In the genomic region with DNA sequence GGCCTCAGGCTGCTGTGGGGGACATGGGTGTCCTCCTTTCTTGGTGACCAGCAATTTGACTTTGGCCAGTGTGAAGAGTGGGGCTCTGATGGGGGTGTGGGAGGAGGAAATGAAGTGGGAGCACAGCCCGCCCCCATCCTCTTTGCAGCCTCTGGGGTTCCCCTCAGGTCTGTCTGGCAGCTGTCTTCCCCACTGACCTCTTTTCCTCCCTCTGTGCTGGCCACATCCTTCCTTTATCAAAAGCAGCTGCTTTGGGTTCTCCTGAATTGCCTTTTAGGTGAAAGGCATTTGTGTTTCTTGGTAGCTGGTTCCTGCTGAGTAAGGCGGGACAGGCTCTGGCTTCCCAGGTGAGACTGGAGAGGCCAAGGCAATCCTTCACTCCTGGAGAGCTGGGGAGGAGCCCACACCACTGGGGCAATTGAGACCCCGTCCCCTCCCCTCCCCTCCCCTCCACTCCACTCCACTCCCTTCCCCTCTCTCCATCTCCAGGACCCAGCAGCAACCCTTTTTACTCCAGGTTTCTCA, we compare ENCODE assay signal across 14 cellular contexts. TPM values are rescaled to one million over a fixed set of nuclear protein-coding genes. Genes with fewer than 3 reads are reported as not detected.
DNase-seq lines count a peak whose midpoint lies in the region; ATAC-seq and TF ChIP-seq lines count a peak whose summit lies in the region.
"Had no signal": no experiment of that assay in that cellular context is flagged by ENCODE, and none has a peak within 500 bp of the region (broad histone marks: within the 10 kb centered on the region; RNA-seq: fewer than 3 reads in every experiment).

No MANE protein-coding gene starts in this region.

- no peaks in the 10 kb centered on the region for H3K36me3 Mint-ChIP-seq in CD8-positive, alpha-beta memory T cell
- no peaks in the 10 kb centered on the region for H3K36me3 Mint-ChIP-seq in H9 (ENCODE audit: insufficient read depth in 1 of 3, low read depth in 3 of 3)
- H3K36me3 Mint-ChIP-seq in activated CD4-positive, alpha-beta memory T cell treated with anti-CD3 and anti-CD28 coated beads for 36 hours = no peaks in the 10 kb centered on the region

- DNase-seq in CD8-positive, alpha-beta memory T cell = peak in 4 of 5 donors; percentile 5 to 47 (median 25)
- DNase-seq in H9 = no peak
- DNase-seq in activated CD4-positive, alpha-beta memory T cell treated with anti-CD3 and anti-CD28 coated beads for 36 hours = peak; percentile 57
- DNase-seq in iris pigment epithelial cell (ENCODE audit: low read depth) = peak; percentile 8
- DNase-seq in osteoblast (ENCODE audit: insufficient read length, low spot score, missing footprints) = no peak
- no peak for DNase-seq in AG08395 (ENCODE audit: low spot score)
- DNase-seq in glomerular visceral epithelial cell (ENCODE audit: extremely low spot score) = no peak
- DNase-seq: Karpas-422, NCI-H526, right lobe of liver had no signal

- no peaks in the 10 kb centered on the region for H3K9me3 Mint-ChIP-seq in CD8-positive, alpha-beta memory T cell
- no peaks in the 10 kb centered on the region; a peak in 1 of 5 replicates for H3K9me3 Mint-ChIP-seq in H9
- H3K9me3 Mint-ChIP-seq in activated CD4-positive, alpha-beta memory T cell treated with anti-CD3 and anti-CD28 coated beads for 36 hours = no peaks in the 10 kb centered on the region

- no peaks in the 10 kb centered on the region for H3K27me3 ChIP-seq in CD8-positive, alpha-beta memory T cell (ENCODE audit: insufficient read depth, low read length, poor library complexity, severe bottlenecking)
- no peaks in the 10 kb centered on the region for H3K27me3 ChIP-seq in H9 (ENCODE audit: insufficient read depth, low read length)
- H3K27me3 ChIP-seq in osteoblast (ENCODE audit: insufficient read depth, low read length) = peaks cover 27% of the 10 kb centered on the region
- H3K27me3 ChIP-seq: hepatocyte, right lobe of liver had no signal

- no peaks in the 10 kb centered on the region for H3K79me1 ChIP-seq in H9 (ENCODE audit: insufficient read depth, low read depth, low read length, poor library complexity, severe bottlenecking)

- CTCF ChIA-PET in CD8-positive, alpha-beta memory T cell (lab: Charles Lee) = no interaction called here
- CTCF ChIA-PET in activated CD4-positive, alpha-beta memory T cell treated with anti-CD3 and anti-CD28 coated beads for 36 hours (lab: Charles Lee) = interaction anchor here (0.6 to 1.2 kb wide), 2 partner anchors 16 to 275 kb away, joined by 3 to 5 read pairs; no protein-coding TSS in a partner anchor

- no peak overlapping the region for H3K27ac ChIP-seq in CD8-positive, alpha-beta memory T cell (ENCODE audit: low read depth, low read length)
- no peak overlapping the region for H3K27ac ChIP-seq in H9 (ENCODE audit: insufficient read length, low read depth, low read length)
- no peak overlapping the region for H3K27ac ChIP-seq in osteoblast (ENCODE audit: low read depth, low read length)
- H3K27ac ChIP-seq: hepatocyte, right lobe of liver, SK-N-MC had no signal

- H3K4me2 ChIP-seq in H9 (ENCODE audit: insufficient read depth, insufficient read length, low read length) (no peak overlapping the region), osteoblast (ENCODE audit: insufficient read depth, low read length) (no peak overlapping the region)
- H3K4me2 ChIP-seq: hepatocyte had no signal

- peaks cover 23% of the 10 kb centered on the region for H3K4me1 ChIP-seq in CD8-positive, alpha-beta memory T cell (ENCODE audit: insufficient read depth, low read length)
- no peaks in the 10 kb centered on the region; the same call in 1 of the 2 replicates for H3K4me1 ChIP-seq in H9 (ENCODE audit: insufficient read depth, low read length)
- no peaks in the 10 kb centered on the region for H3K4me1 ChIP-seq in osteoblast (ENCODE audit: insufficient read depth, low read length)
- H3K4me1 ChIP-seq: right lobe of liver had no signal

- no peak overlapping the region for H3K4me3 ChIP-seq in CD8-positive, alpha-beta memory T cell (ENCODE audit: low read length)
- H3K4me3 ChIP-seq in osteoblast (ENCODE audit: insufficient read depth, low read length) = no peak overlapping the region
- H3K4me3 ChIP-seq: hepatocyte, right lobe of liver, SK-N-MC had no signal

- no peak overlapping the region for H3K14ac ChIP-seq in H9 (ENCODE audit: insufficient read depth, low read length)

- no peak overlapping the region for H4K5ac ChIP-seq in H9 (ENCODE audit: insufficient read length, low read depth, low read length)

- H3K27me3 Mint-ChIP-seq in CD8-positive, alpha-beta memory T cell = peaks cover 3% of the 10 kb centered on the region in 2 donors
- H3K27me3 Mint-ChIP-seq in H9 (ENCODE audit: low read depth) = no peaks in the 10 kb centered on the region
- no peaks in the 10 kb centered on the region for H3K27me3 Mint-ChIP-seq in activated CD4-positive, alpha-beta memory T cell treated with anti-CD3 and anti-CD28 coated beads for 36 hours

- no peak overlapping the region for H2BK15ac ChIP-seq in H9 (ENCODE audit: low read depth, low read length)

- no peak overlapping the region for H3K23ac ChIP-seq in H9 (ENCODE audit: insufficient read length, low read depth, low read length)

- no peak overlapping the region for H3K4ac ChIP-seq in H9 (ENCODE audit: low read depth, low read length)

- POLR2A ChIA-PET in CD8-positive, alpha-beta memory T cell (lab: Charles Lee) = no interaction called here
- POLR2A ChIA-PET in activated CD4-positive, alpha-beta memory T cell treated with anti-CD3 and anti-CD28 coated beads for 36 hours (lab: Charles Lee) = no interaction called here

- no peaks in the 10 kb centered on the region for H3K9me3 ChIP-seq in CD8-positive, alpha-beta memory T cell (ENCODE audit: low read length)
- no peaks in the 10 kb centered on the region for H3K9me3 ChIP-seq in H9 (ENCODE audit: control insufficient read depth, low read depth, low read length)
- no peaks in the 10 kb centered on the region for H3K9me3 ChIP-seq in osteoblast (ENCODE audit: low read depth, low read length)
- H3K9me3 ChIP-seq: right lobe of liver had no signal

- no peak overlapping the region for H2BK5ac ChIP-seq in H9 (ENCODE audit: insufficient read length, low read length)

- H2AFZ ChIP-seq in H9 (ENCODE audit: low read length) = no peak overlapping the region
- H2AFZ ChIP-seq in osteoblast (ENCODE audit: low read length) = no peak overlapping the region
- H2AFZ ChIP-seq: hepatocyte had no signal

- ATAC-seq in HG03460 (IDR thresholded peaks at IDR 0.05; ENCODE audit: unreplicated experiment) = no peak

- no peaks in the 10 kb centered on the region for H3K36me3 ChIP-seq in CD8-positive, alpha-beta memory T cell (ENCODE audit: insufficient read depth, low read length)
- no peaks in the 10 kb centered on the region for H3K36me3 ChIP-seq in osteoblast (ENCODE audit: insufficient read depth, low read length)
- H3K36me3 ChIP-seq: right lobe of liver had no signal

- H3K9ac ChIP-seq in H9 (ENCODE audit: extremely low read depth, insufficient read length, low read length) = no peak overlapping the region

- H3K79me2 ChIP-seq in H9 (ENCODE audit: insufficient read depth, low read length) = no peaks in the 10 kb centered on the region
- H3K79me2 ChIP-seq in osteoblast (ENCODE audit: insufficient read depth, low read length) = no peaks in the 10 kb centered on the region
- H3K79me2 ChIP-seq: hepatocyte had no signal

- H4K91ac ChIP-seq in H9 (ENCODE audit: insufficient read length, low read depth, low read length) = no peak overlapping the region

- H2BK20ac ChIP-seq in H9 (ENCODE audit: low read depth, low read length, poor library complexity, severe bottlenecking) = no peak overlapping the region

- no peak overlapping the region for H3K18ac ChIP-seq in H9 (ENCODE audit: insufficient read length, low read depth, low read length)

- peak overlapping the region in 5 of 7 donors; percentile 36 to 88 (median 49) for H3K4me3 Mint-ChIP-seq in CD8-positive, alpha-beta memory T cell
- H3K4me3 Mint-ChIP-seq in H9 = no peak overlapping the region
- H3K4me3 Mint-ChIP-seq in activated CD4-positive, alpha-beta memory T cell treated with anti-CD3 and anti-CD28 coated beads for 36 hours = no peak overlapping the region

- no peaks in the 10 kb centered on the region for H3K23me2 ChIP-seq in H9 (ENCODE audit: insufficient read length, low read depth, low read length, poor library complexity, severe bottlenecking)

- no peak overlapping the region for H2AK5ac ChIP-seq in H9 (ENCODE audit: insufficient read length, low read length)

- no peak overlapping the region for H3T11ph ChIP-seq in H9 (ENCODE audit: low read length)

- H4K8ac ChIP-seq in H9 (replicated peaks; ENCODE audit: insufficient read length, low read depth, low read length) = no peak overlapping the region

- intact Hi-C loops in activated CD4-positive, alpha-beta memory T cell treated with anti-CD3 and anti-CD28 coated beads for 36 hours (cut with micrococcal nuclease) = no loop called here

- H3K4me1 Mint-ChIP-seq in CD8-positive, alpha-beta memory T cell = peaks cover 33 to 34% (median 33%) of the 10 kb centered on the region in 3 donors
- peaks cover 19 to 23% of the 10 kb centered on the region in 2 experiments for H3K4me1 Mint-ChIP-seq in H9
- peaks cover 42% of the 10 kb centered on the region for H3K4me1 Mint-ChIP-seq in activated CD4-positive, alpha-beta memory T cell treated with anti-CD3 and anti-CD28 coated beads for 36 hours (ENCODE audit: low read depth)

- H2BK120ac ChIP-seq in H9 (ENCODE audit: low read depth, low read length, poor library complexity, severe bottlenecking) = no peak overlapping the region

- WGBS in H9 (ENCODE audit: extremely low coverage, insufficient read length, low lambda C conversion rate) = no CpG with 5 or more reads among the region's 3 CpGs

- H2BK12ac ChIP-seq in H9 (ENCODE audit: insufficient read length, low read depth, low read length) = no peak overlapping the region

- H3K56ac ChIP-seq in H9 (ENCODE audit: insufficient read length, low read depth, low read length) = no peak overlapping the region

- TF ChIP-seq CTCF in H9 (conservative IDR thresholded peaks at IDR 0.05) (no peak), osteoblast (IDR thresholded peaks at IDR 0.05; ENCODE audit: extremely low read depth, low read depth, low read length) (no peak)

- peak overlapping the region in 6 of 8 donors; percentile 16 to 90 (median 58) for H3K27ac Mint-ChIP-seq in CD8-positive, alpha-beta memory T cell
- peak overlapping the region; percentile 55 to 70 (median 59); a peak in 4 of 7 replicates for H3K27ac Mint-ChIP-seq in H9
- H3K27ac Mint-ChIP-seq in activated CD4-positive, alpha-beta memory T cell treated with anti-CD3 and anti-CD28 coated beads for 36 hours = peak overlapping the region; percentile 67

- H4K20me1 ChIP-seq in H9 (ENCODE audit: control insufficient read depth, insufficient read depth, insufficient read length) (no peaks in the 10 kb centered on the region), osteoblast (ENCODE audit: insufficient read depth, low read length) (no peaks in the 10 kb centered on the region)

RNA-seq across cellular contexts. Expression of gene PCAT6, which starts 24.9 kb away (rescaled TPM):
- under 1 TPM in 1 of 2 experiments, not detected in 1; 0.51 TPM for total RNA-seq in CD8-positive, alpha-beta memory T cell
- polyA plus RNA-seq in CD8-positive, alpha-beta memory T cell = 0.56 TPM
- 4.8 and 6.4 TPM in 2 replicates for total RNA-seq in H9 (2021)
- under 1 TPM; 0.76 to 0.77 TPM for total RNA-seq in activated CD4-positive, alpha-beta memory T cell treated with anti-CD3 and anti-CD28 coated beads for 36 hours
- 0.29 and 0.72 TPM in 2 replicates for total RNA-seq in osteoblast
- total RNA-seq: mononuclear cell had no signal

RNA-seq across cellular contexts. Expression of gene KDM5B, which starts 27.4 kb away (rescaled TPM):
- 10 to 100 TPM; 18.6 to 22.7 TPM for total RNA-seq in CD8-positive, alpha-beta memory T cell
- polyA plus RNA-seq in CD8-positive, alpha-beta memory T cell = 14.2 TPM
- total RNA-seq in H9 (2021) (200 and 210 TPM in 2 replicates), osteoblast (113 and 124 TPM in 2 replicates)
- total RNA-seq in activated CD4-positive, alpha-beta memory T cell treated with anti-CD3 and anti-CD28 coated beads for 36 hours = 10 to 100 TPM; 38.4 to 39.4 TPM

RNA-seq across cellular contexts. Expression of gene RABIF, which starts 53.3 kb away (rescaled TPM):
- 10 to 100 TPM; 13.9 to 14.0 TPM for total RNA-seq in CD8-positive, alpha-beta memory T cell
- 22.2 TPM for polyA plus RNA-seq in CD8-positive, alpha-beta memory T cell
- total RNA-seq in H9 (2021) (8.3 and 9.5 TPM in 2 replicates), osteoblast (7.2 and 8.0 TPM in 2 replicates)
- 10 to 100 TPM in 1 of 2 experiments, 1 to 10 TPM in 1; 9.6 to 10.1 TPM for total RNA-seq in activated CD4-positive, alpha-beta memory T cell treated with anti-CD3 and anti-CD28 coated beads for 36 hours

Comparison
In these comparisons a context has a peak if more than half of its experiments do, and no peak if none do; other contexts are left out.
1. DNase-seq: peak in CD8-positive, alpha-beta memory T cell (4 of 5), activated CD4-positive, alpha-beta memory T cell treated with anti-CD3 and anti-CD28 coated beads for 36 hours (single experiment) and iris pigment epithelial cell (single experiment); none in H9 (single experiment), osteoblast (single experiment), AG08395 (single experiment) and glomerular visceral epithelial cell (single experiment).
2. H3K4me3 Mint-ChIP-seq: peak in CD8-positive, alpha-beta memory T cell (5 of 7); none in H9 (0 of 2) and activated CD4-positive, alpha-beta memory T cell treated with anti-CD3 and anti-CD28 coated beads for 36 hours (single experiment).
3. Peak in every context shown above with its lines, with median percentiles within 50 percentile points of each other: H3K27ac Mint-ChIP-seq.